In genomic region chr3:122810706-122811105, GRCh38 we compare ENCODE assay signal across 21 cellular contexts.
"Had no signal": no experiment of that assay in that cellular context is flagged by ENCODE, and none has a peak within 500 bp of the region (broad histone marks: within the 10 kb centered on the region; RNA-seq: fewer than 3 reads in every experiment).

No MANE protein-coding gene starts in this region.

- H3K27ac ChIP-seq: brain microvascular endothelial cell, colonic mucosa, PC-9, SK-N-MC, VCaP had no signal

- H3K27me3 ChIP-seq: brain microvascular endothelial cell, colonic mucosa had no signal

- H3K9me3 ChIP-seq: colonic mucosa had no signal

- DNase-seq: activated CD4-positive, alpha-beta memory T cell treated with anti-CD3 and anti-CD28 coated beads, Interleukin-2, amount 10 ng/mL, durations not matched to agents 7 days and 5 days; activated CD4-positive, alpha-beta T cell treated with anti-CD3 and anti-CD28 coated beads for 36 hours; activated CD4-positive, alpha-beta T cell treated with anti-CD3 and anti-CD28 coated beads, Interleukin-2, amount 50 U/mL, for 1 hour; activated gamma-delta T cell treated with Interleukin-2 at 50 U/mL for 16 hours; activated naive CD4-positive, alpha-beta T cell treated with anti-CD3 and anti-CD28 coated beads, Interleukin-2, amount 10 ng/mL, durations not matched to agents 7 days and 5 days; activated naive CD8-positive, alpha-beta T cell treated with anti-CD3 and anti-CD28 coated beads for 36 hours; activated T-cell treated with anti-CD3 and anti-CD28 coated beads, Interleukin-2, amount 50 U/mL, for 72 hours; brain microvascular endothelial cell; cerebellar nuclear complex; colonic mucosa; Kasumi-1; NCI-H1048; NCI-H146; NCI-H187 treated with DMSO at 0.1 percent for 48 hours; NCI-H345; NCI-H510A; NCI-H526 treated with DMSO at 0.1 percent for 48 hours; PC-9; T-helper 1 cell had no signal

- H3K4me3 ChIP-seq: colonic mucosa, PC-9, SK-N-MC had no signal

- ATAC-seq: activated CD4-positive, alpha-beta T cell treated with anti-CD3 and anti-CD28 coated beads for 36 hours; activated T-cell treated with anti-CD3 and anti-CD28 coated beads, Interleukin-2, amount 50 U/mL, for 72 hours had no signal

- H3K36me3 ChIP-seq: brain microvascular endothelial cell, colonic mucosa had no signal
